Comparison of ENCODE assay signal across 14 cellular contexts in the genomic region with DNA sequence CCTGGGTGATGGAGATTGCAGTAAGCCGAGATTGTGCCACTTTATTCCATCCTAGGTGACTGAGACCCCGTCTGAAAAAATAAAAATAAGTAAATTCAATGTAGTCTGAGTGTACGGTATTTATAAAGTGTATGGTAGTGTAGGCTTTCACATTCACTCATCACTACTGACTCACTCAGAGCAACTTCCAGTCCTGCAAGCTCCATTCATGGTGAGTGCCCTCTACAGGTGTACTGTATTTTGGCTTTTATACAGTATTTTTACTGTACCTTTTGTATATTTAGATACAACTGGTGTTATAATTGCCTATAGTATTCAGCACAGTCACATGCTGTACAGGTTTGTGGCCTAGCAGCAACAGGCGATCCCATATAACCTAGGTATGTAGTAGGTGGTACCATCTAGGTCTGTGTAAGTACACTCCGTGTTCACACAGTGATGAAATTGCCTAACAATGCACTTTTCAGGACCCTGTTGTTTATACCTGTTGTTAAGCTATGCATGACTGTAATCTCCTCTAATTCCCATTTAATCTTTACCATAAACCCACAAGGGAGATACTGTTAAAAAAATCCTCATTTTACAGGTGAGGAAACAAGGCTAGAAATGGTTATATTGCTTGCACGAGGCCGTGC. TPM values are rescaled to one million over a fixed set of nuclear protein-coding genes. Genes with fewer than 3 reads are reported as not detected.
DNase-seq lines count a peak whose midpoint lies in the region; ATAC-seq, FAIRE-seq and TF ChIP-seq lines count a peak whose summit lies in the region.
"Had no signal": no experiment of that assay in that cellular context is flagged by ENCODE, and none has a peak within 500 bp of the region (broad histone marks: within the 10 kb centered on the region; RNA-seq: fewer than 3 reads in every experiment).

No MANE protein-coding gene starts in this region.

- peak; percentile 55 for ATAC-seq in activated CD8-positive, alpha-beta memory T cell treated with anti-CD3 and anti-CD28 coated beads, Interleukin-2, amount 10 ng/mL, durations not matched to agents 7 days and 5 days
- ATAC-seq in stimulated activated effector memory CD8-positive, alpha-beta T cell treated with anti-CD3 and anti-CD28 coated beads, Interleukin-12 subunit alpha, Interleukin-12 subunit beta, amount 100 ng/mL, for 72 hours: peak; percentile 72
- no peak for ATAC-seq in left cardiac atrium
- no peak for ATAC-seq in GM19452 (IDR thresholded peaks at IDR 0.05; ENCODE audit: unreplicated experiment)

- no peaks in the 10 kb centered on the region for H3K36me3 ChIP-seq in astrocyte (ENCODE audit: insufficient read depth, low read length)
- H3K36me3 ChIP-seq: HAP-1 had no signal

- intact Hi-C loops in left cardiac atrium (cut with DNase I): no loop called here

- no peak for FAIRE-seq in astrocyte (lab: Jason Lieb, UNC)
- FAIRE-seq: GM18507, HTR-8/SVneo had no signal

- CTCF ChIA-PET in activated CD8-positive, alpha-beta memory T cell treated with anti-CD3 and anti-CD28 coated beads, Interleukin-2, amount 10 ng/mL, durations not matched to agents 7 days and 5 days (lab: Charles Lee): no interaction called here

- no peak for DNase-seq in activated CD8-positive, alpha-beta memory T cell treated with anti-CD3 and anti-CD28 coated beads, Interleukin-2, amount 10 ng/mL, durations not matched to agents 7 days and 5 days
- no peak for DNase-seq in activated CD8-positive, alpha-beta memory T cell treated with anti-CD3 and anti-CD28 coated beads, Interleukin-2, amount 50 U/mL, for 48 hours
- DNase-seq in HT1080 (ENCODE audit: low read depth) (peak; percentile 48), astrocyte (ENCODE audit: low read depth) (no peak), left cardiac atrium (no peak)
- DNase-seq in stimulated activated effector memory CD8-positive, alpha-beta T cell treated with anti-CD3 and anti-CD28 coated beads, Interleukin-12 subunit alpha, Interleukin-12 subunit beta, amount 100 ng/mL, for 72 hours (ENCODE audit: low spot score in 2 of 2): no peak
- no peak for DNase-seq in effector CD8-positive, alpha-beta T cell (lab: John Stamatoyannopoulos, UW)
- DNase-seq: cortex of kidney, NCI-H446 had no signal

- H3K4me3 ChIP-seq in astrocyte (ENCODE audit: insufficient read depth, low read depth, low read length): no peak overlapping the region
- H3K4me3 ChIP-seq: HAP-1 had no signal

- H3K4me1 ChIP-seq in astrocyte (ENCODE audit: insufficient read depth, low read length): no peaks in the 10 kb centered on the region

- no peak overlapping the region for H3K4me3 Mint-ChIP-seq in activated CD8-positive, alpha-beta memory T cell treated with anti-CD3 and anti-CD28 coated beads, Interleukin-2, amount 10 ng/mL, durations not matched to agents 7 days and 5 days
- no peak overlapping the region for H3K4me3 Mint-ChIP-seq in astrocyte (ENCODE audit: unreplicated experiment)
- H3K4me3 Mint-ChIP-seq in stimulated activated effector memory CD8-positive, alpha-beta T cell treated with anti-CD3 and anti-CD28 coated beads, Interleukin-12 subunit alpha, Interleukin-12 subunit beta, amount 100 ng/mL, for 72 hours: no peak overlapping the region
- H3K4me3 Mint-ChIP-seq: activated T-helper 1 cell treated with anti-CD3 and anti-CD28 coated beads, Interleukin-12 subunit alpha, Interleukin-12 subunit beta, Interleukin-2, Interleukin-4 antibody, amounts not matched to agents 30 ng/mL and 10 ng/mL and 1 ng/mL, durations not matched to agents 14 hours and 24 hours and 36 hours had no signal

- H2AFZ ChIP-seq in astrocyte (ENCODE audit: low read depth, low read length): no peak overlapping the region

- no peaks in the 10 kb centered on the region for H3K36me3 Mint-ChIP-seq in activated CD8-positive, alpha-beta memory T cell treated with anti-CD3 and anti-CD28 coated beads, Interleukin-2, amount 10 ng/mL, durations not matched to agents 7 days and 5 days
- no peaks in the 10 kb centered on the region for H3K36me3 Mint-ChIP-seq in astrocyte (ENCODE audit: low read depth, unreplicated experiment)
- no peaks in the 10 kb centered on the region for H3K36me3 Mint-ChIP-seq in stimulated activated effector memory CD8-positive, alpha-beta T cell treated with anti-CD3 and anti-CD28 coated beads, Interleukin-12 subunit alpha, Interleukin-12 subunit beta, amount 100 ng/mL, for 72 hours

- no peaks in the 10 kb centered on the region for H3K4me1 Mint-ChIP-seq in activated CD8-positive, alpha-beta memory T cell treated with anti-CD3 and anti-CD28 coated beads, Interleukin-2, amount 10 ng/mL, durations not matched to agents 7 days and 5 days
- H3K4me1 Mint-ChIP-seq in astrocyte (ENCODE audit: low read depth, unreplicated experiment): peaks cover 1% of the 10 kb centered on the region
- H3K4me1 Mint-ChIP-seq in stimulated activated effector memory CD8-positive, alpha-beta T cell treated with anti-CD3 and anti-CD28 coated beads, Interleukin-12 subunit alpha, Interleukin-12 subunit beta, amount 100 ng/mL, for 72 hours: no peaks in the 10 kb centered on the region

- H3K9me3 Mint-ChIP-seq in activated CD8-positive, alpha-beta memory T cell treated with anti-CD3 and anti-CD28 coated beads, Interleukin-2, amount 10 ng/mL, durations not matched to agents 7 days and 5 days (ENCODE audit: low read depth): no peaks in the 10 kb centered on the region
- peaks cover 5% of the 10 kb centered on the region for H3K9me3 Mint-ChIP-seq in astrocyte (ENCODE audit: unreplicated experiment)
- no peaks in the 10 kb centered on the region for H3K9me3 Mint-ChIP-seq in stimulated activated effector memory CD8-positive, alpha-beta T cell treated with anti-CD3 and anti-CD28 coated beads, Interleukin-12 subunit alpha, Interleukin-12 subunit beta, amount 100 ng/mL, for 72 hours
- H3K9me3 Mint-ChIP-seq: activated T-helper 1 cell treated with anti-CD3 and anti-CD28 coated beads, Interleukin-12 subunit alpha, Interleukin-12 subunit beta, Interleukin-2, Interleukin-4 antibody, amounts not matched to agents 30 ng/mL and 10 ng/mL and 1 ng/mL, durations not matched to agents 14 hours and 24 hours and 36 hours had no signal

- no peaks in the 10 kb centered on the region for H3K79me2 ChIP-seq in astrocyte (ENCODE audit: insufficient read depth, low read length)

- no peak overlapping the region for H3K4me2 ChIP-seq in astrocyte (ENCODE audit: low read length)

- no peak overlapping the region for H3K27ac Mint-ChIP-seq in activated CD8-positive, alpha-beta memory T cell treated with anti-CD3 and anti-CD28 coated beads, Interleukin-2, amount 10 ng/mL, durations not matched to agents 7 days and 5 days
- H3K27ac Mint-ChIP-seq in astrocyte (ENCODE audit: unreplicated experiment): no peak overlapping the region
- H3K27ac Mint-ChIP-seq in stimulated activated effector memory CD8-positive, alpha-beta T cell treated with anti-CD3 and anti-CD28 coated beads, Interleukin-12 subunit alpha, Interleukin-12 subunit beta, amount 100 ng/mL, for 72 hours: no peak overlapping the region
- H3K27ac Mint-ChIP-seq: activated T-helper 1 cell treated with anti-CD3 and anti-CD28 coated beads, Interleukin-12 subunit alpha, Interleukin-12 subunit beta, Interleukin-2, Interleukin-4 antibody, amounts not matched to agents 30 ng/mL and 10 ng/mL and 1 ng/mL, durations not matched to agents 14 hours and 24 hours and 36 hours had no signal

- H3K9me3 ChIP-seq in astrocyte (ENCODE audit: insufficient read depth, low read depth, low read length): no peaks in the 10 kb centered on the region
- H3K9me3 ChIP-seq: HAP-1 had no signal

- TF ChIP-seq CTCF in astrocyte (IDR thresholded peaks at IDR 0.05; ENCODE audit: insufficient read depth, low read depth, low read length): peak; percentile 17

- no peak overlapping the region for H3K9ac ChIP-seq in astrocyte (ENCODE audit: low read length)

- H3K27me3 Mint-ChIP-seq in activated CD8-positive, alpha-beta memory T cell treated with anti-CD3 and anti-CD28 coated beads, Interleukin-2, amount 10 ng/mL, durations not matched to agents 7 days and 5 days: peaks cover 34% of the 10 kb centered on the region
- peaks cover 39% of the 10 kb centered on the region for H3K27me3 Mint-ChIP-seq in astrocyte (ENCODE audit: low read depth, unreplicated experiment)

- H4K20me1 ChIP-seq in astrocyte (ENCODE audit: insufficient read depth, low read length): no peaks in the 10 kb centered on the region

- H3K27ac ChIP-seq in astrocyte (ENCODE audit: low read depth, low read length): no peak overlapping the region

- H3K27me3 ChIP-seq in astrocyte (ENCODE audit: insufficient read depth, low read length): peaks cover 12% of the 10 kb centered on the region

RNA-seq across cellular contexts. Expression of gene CACNA1D, which starts 19.3 kb away (rescaled TPM):
- 1 to 10 TPM in 1 of 2 experiments, under 1 TPM in 1; 0.41 to 1.5 TPM for total RNA-seq in activated CD8-positive, alpha-beta memory T cell treated with anti-CD3 and anti-CD28 coated beads, Interleukin-2, amount 10 ng/mL, durations not matched to agents 7 days and 5 days
- not detected in 2 replicates for total RNA-seq in HT1080 (2014; rRNA removed; shearing (Covaris generic))
- polyA plus RNA-seq in HT1080 (2015; cell fraction: cytosol; rRNA removed): not detected in 2 replicates
- polyA plus RNA-seq in HT1080 (2015; cell fraction: nucleus; rRNA removed): not detected in 2 replicates
- 0.41 and 0.55 TPM in 2 replicates for total RNA-seq in astrocyte
- 1 to 10 TPM; 2.4 to 6.9 TPM for total RNA-seq in left cardiac atrium

Comparison
In these comparisons a context has a peak if more than half of its experiments do, and no peak if none do; other contexts are left out.
1. ATAC-seq: peak in activated CD8-positive, alpha-beta memory T cell treated with anti-CD3 and anti-CD28 coated beads, Interleukin-2, amount 10 ng/mL, durations not matched to agents 7 days and 5 days (single experiment) and stimulated activated effector memory CD8-positive, alpha-beta T cell treated with anti-CD3 and anti-CD28 coated beads, Interleukin-12 subunit alpha, Interleukin-12 subunit beta, amount 100 ng/mL, for 72 hours (single experiment); none in left cardiac atrium (0 of 2) and GM19452 (single experiment).